27 cellular contexts compared by ENCODE assay signal in the genomic region with DNA sequence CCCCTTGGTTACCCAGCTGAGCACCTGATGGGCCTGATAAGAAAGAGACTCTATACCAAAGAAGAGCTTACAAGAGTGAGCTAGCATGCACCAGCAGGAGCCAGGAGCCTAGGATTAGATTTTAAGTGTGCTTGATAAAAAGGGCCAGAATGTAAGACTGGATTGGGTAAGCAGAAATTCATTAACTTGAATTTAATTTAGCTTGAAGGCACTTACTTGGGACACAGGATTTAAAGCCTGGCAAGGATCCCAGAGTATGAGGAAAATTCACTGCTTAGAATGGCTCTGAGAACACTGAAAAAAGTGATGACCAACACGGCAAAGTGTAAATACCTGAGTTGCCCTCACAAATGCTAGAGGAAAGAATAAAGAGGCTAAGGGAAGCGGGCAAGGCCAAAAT.
A peak's percentile ranks its signal among the peaks of the same experiment; 100 is the strongest.
DNase-seq lines count a peak whose midpoint lies in the region; ATAC-seq and TF ChIP-seq lines count a peak whose summit lies in the region.
"Had no signal": no experiment of that assay in that cellular context is flagged by ENCODE, and none has a peak within 500 bp of the region (broad histone marks: within the 10 kb centered on the region; RNA-seq: fewer than 3 reads in every experiment).

No MANE protein-coding gene starts in this region.

- POLR2A ChIA-PET in A673 (lab: Charles Lee; ENCODE audit: low non-redundant PET) = no interaction called here
- POLR2A ChIA-PET in HEK293 (lab: Yijun Ruan, JAX) = no interaction called here

- peaks cover 12% of the 10 kb centered on the region for H3K4me1 ChIP-seq in A673 (ENCODE audit: insufficient read depth, low read length, poor library complexity, severe bottlenecking)
- H3K4me1 ChIP-seq in HEK293 (ENCODE audit: control insufficient read depth, insufficient read depth, low read length) = peaks cover 7% of the 10 kb centered on the region
- H3K4me1 ChIP-seq: HAP-1, right atrium auricular region had no signal

- no peaks in the 10 kb centered on the region for H3K27me3 ChIP-seq in A673 (replicated peaks; ENCODE audit: insufficient read depth, low read depth, low read length, poor library complexity)
- H3K27me3 ChIP-seq: BLaER1 treated with 17β-estradiol and CSF1 and Interleukin-3, amounts not matched to agents 10 nM and 100 nM; ovary; right atrium auricular region; spleen; suprapubic skin had no signal

- no peak for TF ChIP-seq CTCF in A673 (conservative IDR thresholded peaks at IDR 0.05; ENCODE audit: low read depth, low read length)
- TF ChIP-seq CTCF in HEK293 (tag by site-specific recombination; IDR thresholded peaks at IDR 0.05) = no peak
- TF ChIP-seq CTCF in astrocyte of the spinal cord (IDR thresholded peaks at IDR 0.05; ENCODE audit: low read depth, low read length) = no peak
- TF ChIP-seq CTCF in fibroblast of the aortic adventitia (IDR thresholded peaks at IDR 0.05; ENCODE audit: insufficient read depth, low read length) = no peak

- H3K36me3 ChIP-seq in A673 (ENCODE audit: insufficient read depth, low read length, poor library complexity, severe bottlenecking) (no peaks in the 10 kb centered on the region), HEK293 (ENCODE audit: control insufficient read depth in 2 of 2, insufficient read depth in 1 of 2, low read length in 2 of 2) (no peaks in the 10 kb centered on the region)
- H3K36me3 ChIP-seq: BLaER1 treated with 17β-estradiol and CSF1 and Interleukin-3, amounts not matched to agents 10 nM and 100 nM; HAP-1; left ventricle myocardium inferior; ovary; right atrium auricular region; spleen; suprapubic skin had no signal

- no peak for TF ChIP-seq POLR2A in GM18505 (IDR thresholded peaks at IDR 0.05; ENCODE audit: borderline replicate concordance, extremely low read depth, insufficient read depth, insufficient read length)

- no peak overlapping the region for H3K27ac ChIP-seq in A673 (ENCODE audit: low read depth, low read length, poor library complexity, severe bottlenecking)
- H3K27ac ChIP-seq in HEK293 (ENCODE audit: extremely low read depth, low read depth, low read length) = 0 out of 2 replicates have a peak overlapping the region, but pooled peaks have one; percentile 1
- H3K27ac ChIP-seq: BLaER1 treated with 17β-estradiol and CSF1 and Interleukin-3, amounts not matched to agents 10 nM and 100 nM; dorsolateral prefrontal cortex; left ventricle myocardium inferior; ovary; right atrium auricular region; spleen; suprapubic skin had no signal

- CTCF ChIA-PET in A673 (lab: Charles Lee) (no interaction called here), HEK293 (lab: Yijun Ruan, JAX) (interaction anchor here (0.6 to 1.2 kb wide), 4 partner anchors 27 to 674 kb away, joined by 3 to 7 read pairs (median 4); no protein-coding TSS in a partner anchor)

- ATAC-seq in GM18505 (IDR thresholded peaks at IDR 0.05; ENCODE audit: unreplicated experiment) = no peak
- ATAC-seq in HG02870 (IDR thresholded peaks at IDR 0.05; ENCODE audit: unreplicated experiment) = no peak
- ATAC-seq: stimulated activated memory B cell treated with anti-CD40 and anti-IgM and Interleukin-4, amounts not matched to agents 10 μg/mL and 1 μg/mL and 100 μg/mL, for 72 hours had no signal

- no peak overlapping the region for H3K4me3 ChIP-seq in A673 (ENCODE audit: low read depth, low read length, poor library complexity, severe bottlenecking)
- no peak overlapping the region for H3K4me3 ChIP-seq in HEK293 (ENCODE audit: low read depth, low read length)
- no peak overlapping the region for H3K4me3 ChIP-seq in astrocyte of the spinal cord (ENCODE audit: low read depth, low read length)
- no peak overlapping the region for H3K4me3 ChIP-seq in fibroblast of the aortic adventitia (ENCODE audit: low read depth, low read length)
- H3K4me3 ChIP-seq: BLaER1 treated with 17β-estradiol and CSF1 and Interleukin-3, amounts not matched to agents 10 nM and 100 nM; dorsolateral prefrontal cortex; HAP-1; left ventricle myocardium inferior; ovary; right atrium auricular region; spleen; suprapubic skin had no signal

- intact Hi-C loops in A673 (cut with micrococcal nuclease; ENCODE audit: unreplicated experiment) = no loop called here

- in situ Hi-C loops in astrocyte of the spinal cord (cut with HindIII; ENCODE audit: low sequenced_read_pairs) = no loop called here

- BruUV-seq in A673 (replicated peaks; lab: Mats Ljungman, UMichigan) = no TSS peak

- H3K9me3 ChIP-seq in A673 (ENCODE audit: low read depth, low read length, poor library complexity, severe bottlenecking) (no peaks in the 10 kb centered on the region), HEK293 (ENCODE audit: control insufficient read depth, insufficient read depth, low read depth, low read length) (no peaks in the 10 kb centered on the region)
- H3K9me3 ChIP-seq: BLaER1 treated with 17β-estradiol and CSF1 and Interleukin-3, amounts not matched to agents 10 nM and 100 nM; HAP-1; left ventricle myocardium inferior; ovary; right atrium auricular region; spleen; suprapubic skin had no signal

- peak; percentile 45 for DNase-seq in A673 (ENCODE audit: low spot score)
- DNase-seq in astrocyte of the spinal cord (ENCODE audit: low read depth, low spot score) = peak; percentile 36
- peak; percentile 18 for DNase-seq in fibroblast of the aortic adventitia (ENCODE audit: low read depth)
- DNase-seq in SKM-1 (lab: John Stamatoyannopoulos, UW; ENCODE audit: unreplicated experiment) = no peak
- no peak for DNase-seq in NCI-H1930 (lab: John Stamatoyannopoulos, UW)
- DNase-seq: activated CD4-positive, alpha-beta T cell treated with anti-CD3 and anti-CD28 coated beads for 4 hours; activated naive CD4-positive, alpha-beta T cell treated with anti-CD3 and anti-CD28 coated beads for 36 hours; activated T-cell treated with anti-CD3 and anti-CD28 coated beads, Interleukin-2, amount 50 U/mL, for 48 hours; amygdala; Calu3; dorsolateral prefrontal cortex; left ventricle myocardium inferior; NCI-H1105 treated with DMSO at 0.1 percent for 48 hours; NCI-H2081; NCI-H446 treated with DMSO at 0.1 percent for 48 hours; nephron progenitor cell; ovary; spleen; stimulated activated CD4-positive, alpha-beta T cell treated with anti-CD3 and anti-CD28 coated beads, Interleukin-2, amount 100 ng/mL, for 48 hours had no signal

TF ChIP-seq in HEK293, 187 proteins besides CTCF, POLR2A, EP300 and RAD21 (continues in another document):
- TF ChIP-seq ZIC2 (tag by site-specific recombination; IDR thresholded peaks at IDR 0.05) = peak; percentile 30; the same call in 1 of the 2 replicates
- no peak for TF ChIP-seq SCRT2 (tag by site-specific recombination; IDR thresholded peaks at IDR 0.05)
- TF ChIP-seq, protein P1, sequence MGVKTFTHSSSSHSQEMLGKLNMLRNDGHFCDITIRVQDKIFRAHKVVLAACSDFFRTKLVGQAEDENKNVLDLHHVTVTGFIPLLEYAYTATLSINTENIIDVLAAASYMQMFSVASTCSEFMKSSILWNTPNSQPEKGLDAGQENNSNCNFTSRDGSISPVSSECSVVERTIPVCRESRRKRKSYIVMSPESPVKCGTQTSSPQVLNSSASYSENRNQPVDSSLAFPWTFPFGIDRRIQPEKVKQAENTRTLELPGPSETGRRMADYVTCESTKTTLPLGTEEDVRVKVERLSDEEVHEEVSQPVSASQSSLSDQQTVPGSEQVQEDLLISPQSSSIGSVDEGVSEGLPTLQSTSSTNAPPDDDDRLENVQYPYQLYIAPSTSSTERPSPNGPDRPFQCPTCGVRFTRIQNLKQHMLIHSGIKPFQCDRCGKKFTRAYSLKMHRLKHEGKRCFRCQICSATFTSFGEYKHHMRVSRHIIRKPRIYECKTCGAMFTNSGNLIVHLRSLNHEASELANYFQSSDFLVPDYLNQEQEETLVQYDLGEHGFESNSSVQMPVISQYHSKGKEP (tag by site-specific recombination; IDR thresholded peaks at IDR 0.05) = 0 out of 2 replicates have a peak, but pooled peaks have one; percentile 18
- TF ChIP-seq ZNF184 (tag by site-specific recombination; IDR thresholded peaks at IDR 0.05) = no peak
- TF ChIP-seq YY1 (tag by site-specific recombination; IDR thresholded peaks at IDR 0.05) = no peak
- TF ChIP-seq ZNF529 (tag by site-specific recombination; IDR thresholded peaks at IDR 0.05; ENCODE audit: insufficient replicate concordance) = no peak
- TF ChIP-seq OSR2 (tag by site-specific recombination; IDR thresholded peaks at IDR 0.05) = peak; percentile 85
- TF ChIP-seq ZNF629 (tag by site-specific recombination; IDR thresholded peaks at IDR 0.05) = no peak
- TF ChIP-seq, protein P2, sequence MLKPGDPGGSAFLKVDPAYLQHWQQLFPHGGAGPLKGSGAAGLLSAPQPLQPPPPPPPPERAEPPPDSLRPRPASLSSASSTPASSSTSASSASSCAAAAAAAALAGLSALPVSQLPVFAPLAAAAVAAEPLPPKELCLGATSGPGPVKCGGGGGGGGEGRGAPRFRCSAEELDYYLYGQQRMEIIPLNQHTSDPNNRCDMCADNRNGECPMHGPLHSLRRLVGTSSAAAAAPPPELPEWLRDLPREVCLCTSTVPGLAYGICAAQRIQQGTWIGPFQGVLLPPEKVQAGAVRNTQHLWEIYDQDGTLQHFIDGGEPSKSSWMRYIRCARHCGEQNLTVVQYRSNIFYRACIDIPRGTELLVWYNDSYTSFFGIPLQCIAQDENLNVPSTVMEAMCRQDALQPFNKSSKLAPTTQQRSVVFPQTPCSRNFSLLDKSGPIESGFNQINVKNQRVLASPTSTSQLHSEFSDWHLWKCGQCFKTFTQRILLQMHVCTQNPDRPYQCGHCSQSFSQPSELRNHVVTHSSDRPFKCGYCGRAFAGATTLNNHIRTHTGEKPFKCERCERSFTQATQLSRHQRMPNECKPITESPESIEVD (tag by site-specific recombination; IDR thresholded peaks at IDR 0.05) = peak; percentile 84
- TF ChIP-seq ZFHX2 (tag by site-specific recombination; conservative IDR thresholded peaks at IDR 0.05) = no peak

Comparison
In these comparisons a context has a peak if more than half of its experiments do, and no peak if none do; other contexts are left out.
1. DNase-seq: peak in A673 (single experiment), astrocyte of the spinal cord (single experiment) and fibroblast of the aortic adventitia (single experiment); none in SKM-1 (single experiment) and NCI-H1930 (0 of 2).